12 cellular contexts compared by ENCODE assay signal in the genomic region with DNA sequence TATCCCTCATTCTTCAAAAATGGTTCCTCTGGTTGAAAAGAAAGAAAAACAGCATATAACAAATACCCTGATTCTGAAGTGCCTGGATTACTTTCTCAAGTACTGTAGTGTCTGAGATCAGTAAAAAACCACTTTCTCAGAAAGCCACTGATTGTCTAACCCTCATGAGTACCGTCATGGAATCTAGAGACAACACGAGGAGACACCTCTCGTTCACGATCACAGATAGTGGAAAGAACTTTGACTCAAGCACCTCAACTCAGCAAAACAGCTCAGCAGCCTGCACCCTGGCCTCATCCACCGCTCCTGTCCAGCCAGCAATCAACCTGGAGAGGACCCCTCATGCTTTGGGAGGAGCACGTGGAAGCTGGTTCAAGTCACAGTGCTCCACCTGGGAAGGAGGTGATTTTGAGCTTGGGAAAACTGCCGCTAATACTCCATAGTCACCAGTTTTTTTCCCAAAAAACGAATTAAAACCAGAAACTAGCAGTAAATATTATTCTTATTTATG. TPM values are rescaled to one million over a fixed set of nuclear protein-coding genes. Genes with fewer than 3 reads are reported as not detected.
DNase-seq lines count a peak whose midpoint lies in the region; TF ChIP-seq lines count a peak whose summit lies in the region.
"Had no signal": no experiment of that assay in that cellular context is flagged by ENCODE, and none has a peak within 500 bp of the region (broad histone marks: within the 10 kb centered on the region; RNA-seq: fewer than 3 reads in every experiment).

No MANE protein-coding gene starts in this region.

- H3K4me2 ChIP-seq in OCI-LY1 (ENCODE audit: low read length), result peak overlapping the region; percentile 67
- no peak overlapping the region for H3K4me2 ChIP-seq in smooth muscle cell

- H3K4me3 ChIP-seq in OCI-LY1 (ENCODE audit: low read depth, low read length, poor library complexity, severe bottlenecking) (peak overlapping the region; percentile 48), liver (ENCODE audit: low read depth in 1 of 3, low read length in 3 of 3) (peak overlapping the region in 1 of 3 donors; percentile 2), HAP-1 (no peak overlapping the region), smooth muscle cell (no peak overlapping the region)

- WGBS in liver, result 28% methylated on average over 8 of the region's 8 CpGs
- 86% methylated on average over 8 of the region's 8 CpGs for WGBS in smooth muscle cell (ENCODE audit: low lambda C conversion rate)

- H3K4me1 ChIP-seq in OCI-LY1 (ENCODE audit: insufficient read depth, low read length, severe bottlenecking) (peaks cover 43% of the 10 kb centered on the region), liver (ENCODE audit: control insufficient read depth in 4 of 4, insufficient read depth in 4 of 4, low read length in 3 of 4) (peaks cover 12 to 47% (median 32%) of the 10 kb centered on the region in 4 donors), HAP-1 (peaks cover 17% of the 10 kb centered on the region), smooth muscle cell (ENCODE audit: low read depth) (peaks cover 44% of the 10 kb centered on the region)

- no peaks in the 10 kb centered on the region for H3K9me3 ChIP-seq in OCI-LY1 (ENCODE audit: low read length)
- no peaks in the 10 kb centered on the region for H3K9me3 ChIP-seq in liver (ENCODE audit: control insufficient read depth in 4 of 4, low read length in 3 of 4)
- H3K9me3 ChIP-seq in HAP-1, result no peaks in the 10 kb centered on the region
- no peaks in the 10 kb centered on the region for H3K9me3 ChIP-seq in smooth muscle cell (replicated peaks; ENCODE audit: low read depth)

- no peak overlapping the region for H3K9ac ChIP-seq in OCI-LY1 (ENCODE audit: low read length)
- peak overlapping the region; percentile 59 to 82 for H3K9ac ChIP-seq in liver (ENCODE audit: low read depth in 1 of 2, low read length in 2 of 2)
- H3K9ac ChIP-seq in smooth muscle cell (ENCODE audit: low read depth), result no peak overlapping the region

- no peaks in the 10 kb centered on the region for H3F3A ChIP-seq in OCI-LY1 (ENCODE audit: insufficient read depth, low read length)
- H3F3A ChIP-seq in smooth muscle cell (ENCODE audit: low read depth), result peaks cover 14% of the 10 kb centered on the region

- TF ChIP-seq RAD21 in liver (IDR thresholded peaks at IDR 0.05), result no peak

- H3K27ac ChIP-seq in OCI-LY1 (ENCODE audit: low read depth, low read length, poor library complexity, severe bottlenecking), result no peak overlapping the region
- H3K27ac ChIP-seq in liver (ENCODE audit: low read depth in 1 of 2, low read length in 2 of 2), result peak overlapping the region; percentile 58 to 88
- no peak overlapping the region for H3K27ac ChIP-seq in smooth muscle cell (ENCODE audit: low read depth)

- H3K79me2 ChIP-seq in OCI-LY1 (ENCODE audit: insufficient read depth, low read length), result no peaks in the 10 kb centered on the region
- H3K79me2 ChIP-seq in smooth muscle cell (ENCODE audit: low read depth), result no peaks in the 10 kb centered on the region

- H3K27me3 ChIP-seq in OCI-LY1 (ENCODE audit: insufficient read depth, low read length), result no peaks in the 10 kb centered on the region; the same call in 1 of the 2 replicates
- H3K27me3 ChIP-seq in liver (ENCODE audit: control insufficient read depth in 4 of 4, insufficient read depth in 4 of 4, low read length in 3 of 4), result no peaks in the 10 kb centered on the region
- H3K27me3 ChIP-seq in HAP-1 (ENCODE audit: low read depth), result no peaks in the 10 kb centered on the region
- no peaks in the 10 kb centered on the region for H3K27me3 ChIP-seq in smooth muscle cell (ENCODE audit: low read depth)

- no peaks in the 10 kb centered on the region for H3K36me3 ChIP-seq in OCI-LY1 (ENCODE audit: insufficient read depth, low read length)
- H3K36me3 ChIP-seq in liver (ENCODE audit: control insufficient read depth in 4 of 4, insufficient read depth in 3 of 4, low read depth in 1 of 4, low read length in 3 of 4), result no peaks in the 10 kb centered on the region
- H3K36me3 ChIP-seq in HAP-1 (replicated peaks), result no peaks in the 10 kb centered on the region
- no peaks in the 10 kb centered on the region for H3K36me3 ChIP-seq in smooth muscle cell (ENCODE audit: low read depth)

- DNase-seq in activated T-cell treated with anti-CD3 and anti-CD28 coated beads for 4 hours (peak; percentile 39), HAP-1 (ENCODE audit: low spot score in 2 of 2) (no peak), smooth muscle cell (lab: John Stamatoyannopoulos, UW; ENCODE audit: unreplicated experiment) (no peak), NCI-H2171 (lab: John Stamatoyannopoulos, UW) (no peak), SW 1271 (lab: John Stamatoyannopoulos, UW) (no peak)
- DNase-seq in stimulated activated naive CD4-positive, alpha-beta T cell (lab: John Stamatoyannopoulos, UW), result peak; percentile 40 to 78 (median 56)
- DNase-seq: NCI-H510A treated with DMSO at 0.1 percent for 48 hours had no signal

- in situ Hi-C loops in HAP-1 (cut with MboI; ENCODE audit: low sequenced_read_pairs), result no loop called here

- H4K20me1 ChIP-seq in OCI-LY1 (ENCODE audit: insufficient read depth, low read length), result no peaks in the 10 kb centered on the region
- no peaks in the 10 kb centered on the region for H4K20me1 ChIP-seq in smooth muscle cell (ENCODE audit: low read depth)

- no peak for TF ChIP-seq CTCF in OCI-LY1 (IDR thresholded peaks at IDR 0.05; ENCODE audit: low read length)
- no peak for TF ChIP-seq CTCF in liver (IDR thresholded peaks at IDR 0.05; ENCODE audit: low read depth, low read length, missing input control)
- no peak for TF ChIP-seq CTCF in smooth muscle cell (IDR thresholded peaks at IDR 0.05; ENCODE audit: borderline replicate concordance, insufficient read depth, poor library complexity, severe bottlenecking)

- H2AFZ ChIP-seq in OCI-LY1 (ENCODE audit: low read length), result 0 out of 2 replicates have a peak overlapping the region, but pooled peaks have one; percentile 29
- H2AFZ ChIP-seq in smooth muscle cell (ENCODE audit: low read depth), result no peak overlapping the region

- H3K9me2 ChIP-seq in OCI-LY1 (ENCODE audit: low read depth, low read length), result no peaks in the 10 kb centered on the region

TF ChIP-seq in liver, 16 proteins besides CTCF, POLR2A, EP300 and RAD21:
- TF ChIP-seq, protein P1, sequence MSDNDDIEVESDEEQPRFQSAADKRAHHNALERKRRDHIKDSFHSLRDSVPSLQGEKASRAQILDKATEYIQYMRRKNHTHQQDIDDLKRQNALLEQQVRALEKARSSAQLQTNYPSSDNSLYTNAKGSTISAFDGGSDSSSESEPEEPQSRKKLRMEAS (IDR thresholded peaks at IDR 0.05), result peak; percentile 15
- TF ChIP-seq SP1 (IDR thresholded peaks at IDR 0.05) (no peak), HNF4A (conservative IDR thresholded peaks at IDR 0.05) (peak; percentile 31 to 45), JUND (IDR thresholded peaks at IDR 0.05) (peak in 1 of 2 donors; percentile 20), YY1 (IDR thresholded peaks at IDR 0.05) (peak; percentile 82), FOXA2 (IDR thresholded peaks at IDR 0.05) (no peak)
- TF ChIP-seq, protein P2, sequence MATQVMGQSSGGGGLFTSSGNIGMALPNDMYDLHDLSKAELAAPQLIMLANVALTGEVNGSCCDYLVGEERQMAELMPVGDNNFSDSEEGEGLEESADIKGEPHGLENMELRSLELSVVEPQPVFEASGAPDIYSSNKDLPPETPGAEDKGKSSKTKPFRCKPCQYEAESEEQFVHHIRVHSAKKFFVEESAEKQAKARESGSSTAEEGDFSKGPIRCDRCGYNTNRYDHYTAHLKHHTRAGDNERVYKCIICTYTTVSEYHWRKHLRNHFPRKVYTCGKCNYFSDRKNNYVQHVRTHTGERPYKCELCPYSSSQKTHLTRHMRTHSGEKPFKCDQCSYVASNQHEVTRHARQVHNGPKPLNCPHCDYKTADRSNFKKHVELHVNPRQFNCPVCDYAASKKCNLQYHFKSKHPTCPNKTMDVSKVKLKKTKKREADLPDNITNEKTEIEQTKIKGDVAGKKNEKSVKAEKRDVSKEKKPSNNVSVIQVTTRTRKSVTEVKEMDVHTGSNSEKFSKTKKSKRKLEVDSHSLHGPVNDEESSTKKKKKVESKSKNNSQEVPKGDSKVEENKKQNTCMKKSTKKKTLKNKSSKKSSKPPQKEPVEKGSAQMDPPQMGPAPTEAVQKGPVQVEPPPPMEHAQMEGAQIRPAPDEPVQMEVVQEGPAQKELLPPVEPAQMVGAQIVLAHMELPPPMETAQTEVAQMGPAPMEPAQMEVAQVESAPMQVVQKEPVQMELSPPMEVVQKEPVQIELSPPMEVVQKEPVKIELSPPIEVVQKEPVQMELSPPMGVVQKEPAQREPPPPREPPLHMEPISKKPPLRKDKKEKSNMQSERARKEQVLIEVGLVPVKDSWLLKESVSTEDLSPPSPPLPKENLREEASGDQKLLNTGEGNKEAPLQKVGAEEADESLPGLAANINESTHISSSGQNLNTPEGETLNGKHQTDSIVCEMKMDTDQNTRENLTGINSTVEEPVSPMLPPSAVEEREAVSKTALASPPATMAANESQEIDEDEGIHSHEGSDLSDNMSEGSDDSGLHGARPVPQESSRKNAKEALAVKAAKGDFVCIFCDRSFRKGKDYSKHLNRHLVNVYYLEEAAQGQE (IDR thresholded peaks at IDR 0.05), result peak; percentile 24
- TF ChIP-seq, protein P3, sequence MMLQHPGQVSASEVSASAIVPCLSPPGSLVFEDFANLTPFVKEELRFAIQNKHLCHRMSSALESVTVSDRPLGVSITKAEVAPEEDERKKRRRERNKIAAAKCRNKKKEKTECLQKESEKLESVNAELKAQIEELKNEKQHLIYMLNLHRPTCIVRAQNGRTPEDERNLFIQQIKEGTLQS (IDR thresholded peaks at IDR 0.05), result no peak

RNA-seq across cellular contexts. Expression of a gene that starts 1.0 kb away (rescaled TPM):
- total RNA-seq in liver (1 to 10 TPM; 1.1 to 2.9 TPM), smooth muscle cell (not detected in 2 replicates)
- polyA plus RNA-seq in liver (1 to 10 TPM; 1.0 to 1.5 TPM), smooth muscle cell (not detected in 2 replicates)
- total RNA-seq: endodermal cell, skeletal muscle tissue had no signal
- polyA plus RNA-seq: keratinocyte had no signal

Comparison
In these comparisons a context has a peak if more than half of its experiments do, and no peak if none do; other contexts are left out.
1. H3K27ac ChIP-seq: peak in liver (2 of 2); none in OCI-LY1 (single experiment) and smooth muscle cell (single experiment).
2. H3K9ac ChIP-seq: peak in liver (2 of 2); none in OCI-LY1 (single experiment) and smooth muscle cell (single experiment).
3. DNase-seq: peak in activated T-cell treated with anti-CD3 and anti-CD28 coated beads for 4 hours (single experiment) and stimulated activated naive CD4-positive, alpha-beta T cell (6 of 6); none in HAP-1 (0 of 2), smooth muscle cell (single experiment), NCI-H2171 (single experiment) and SW 1271 (0 of 2).